ENCODE assay signal across 21 cellular contexts in genomic region chr16:66563574-66564334, GRCh38. TPM values are rescaled to one million over a fixed set of nuclear protein-coding genes. Genes with fewer than 3 reads are reported as not detected.
A peak's percentile ranks its signal among the peaks of the same experiment; 100 is the strongest.
DNase-seq lines count a peak whose midpoint lies in the region; ATAC-seq and TF ChIP-seq lines count a peak whose summit lies in the region.
"Had no signal": no experiment of that assay in that cellular context is flagged by ENCODE, and none has a peak within 500 bp of the region (broad histone marks: within the 10 kb centered on the region; RNA-seq: fewer than 3 reads in every experiment).

No MANE protein-coding gene starts in this region.

- H3K27me3 Mint-ChIP-seq in activated T-cell treated with anti-CD3 and anti-CD28 coated beads, Interleukin-2, amount 50 U/mL, for 72 hours (ENCODE audit: low read depth): no peaks in the 10 kb centered on the region
- no peaks in the 10 kb centered on the region for H3K27me3 Mint-ChIP-seq in activated T-helper 17 cell treated with anti-CD3 and anti-CD28 coated beads, Interleukin-2, amount 50 U/mL, for 72 hours
- H3K27me3 Mint-ChIP-seq: activated naive CD4-positive, alpha-beta T cell treated with anti-CD3 and anti-CD28 coated beads, Interleukin-2, amount 10 ng/mL, durations not matched to agents 7 days and 5 days had no signal

- peaks cover 74% of the 10 kb centered on the region for H3K4me1 Mint-ChIP-seq in activated T-cell treated with anti-CD3 and anti-CD28 coated beads, Interleukin-2, amount 50 U/mL, for 72 hours (ENCODE audit: low read depth)
- H3K4me1 Mint-ChIP-seq in activated T-helper 17 cell treated with anti-CD3 and anti-CD28 coated beads, Interleukin-2, amount 50 U/mL, for 72 hours: peaks cover 45% of the 10 kb centered on the region
- H3K4me1 Mint-ChIP-seq in stimulated activated effector memory CD8-positive, alpha-beta T cell treated with anti-CD3 and anti-CD28 coated beads, Interleukin-12 subunit alpha, Interleukin-12 subunit beta, amount 100 ng/mL, for 72 hours: peaks cover 61% of the 10 kb centered on the region

- H3K4me3 ChIP-seq in lower leg skin (ENCODE audit: low read depth, poor library complexity, severe bottlenecking): no peak overlapping the region
- H3K4me3 ChIP-seq: spleen, thoracic aorta had no signal

- H3K27ac Mint-ChIP-seq in activated T-cell treated with anti-CD3 and anti-CD28 coated beads, Interleukin-2, amount 50 U/mL, for 72 hours: peak overlapping the region; percentile 85
- peak overlapping the region; percentile 12 for H3K27ac Mint-ChIP-seq in activated T-helper 17 cell treated with anti-CD3 and anti-CD28 coated beads, Interleukin-2, amount 50 U/mL, for 72 hours
- H3K27ac Mint-ChIP-seq in stimulated activated effector memory CD8-positive, alpha-beta T cell treated with anti-CD3 and anti-CD28 coated beads, Interleukin-12 subunit alpha, Interleukin-12 subunit beta, amount 100 ng/mL, for 72 hours: peak overlapping the region; percentile 61
- H3K27ac Mint-ChIP-seq: activated naive CD4-positive, alpha-beta T cell treated with anti-CD3 and anti-CD28 coated beads, Interleukin-2, amount 10 ng/mL, durations not matched to agents 7 days and 5 days had no signal

- DNase-seq in activated T-cell treated with anti-CD3 and anti-CD28 coated beads, Interleukin-2, amount 50 U/mL, for 72 hours: peak in 1 of 2 donors; percentile 41
- DNase-seq in activated T-cell treated with anti-CD3 and anti-CD28 coated beads, Interleukin-2, amount 50 U/mL, for 48 hours: no peak
- no peak for DNase-seq in stimulated activated effector memory CD8-positive, alpha-beta T cell treated with anti-CD3 and anti-CD28 coated beads, Interleukin-12 subunit alpha, Interleukin-12 subunit beta, amount 100 ng/mL, for 72 hours (ENCODE audit: low spot score in 2 of 2)
- DNase-seq in lower leg skin (ENCODE audit: low spot score in 2 of 2): no peak
- DNase-seq in GDM1 (lab: John Stamatoyannopoulos, UW): no peak
- no peak for DNase-seq in NCI-H1417 (lab: John Stamatoyannopoulos, UW)
- DNase-seq: activated naive CD4-positive, alpha-beta T cell treated with anti-CD3 and anti-CD28 coated beads, Interleukin-2, amount 10 ng/mL, durations not matched to agents 7 days and 5 days; brain microvascular endothelial cell; cortex of kidney; DMS79; head of caudate nucleus; Karpas-422; left ventricle myocardium superior; NCI-H1092; NCI-H2081; NCI-H446 treated with DMSO at 0.1 percent for 48 hours; spleen had no signal

- TF ChIP-seq POLR2A in lower leg skin (IDR thresholded peaks at IDR 0.05): no peak

- no peak for TF ChIP-seq CTCF in lower leg skin (IDR thresholded peaks at IDR 0.05)

- H3K4me3 Mint-ChIP-seq in activated T-cell treated with anti-CD3 and anti-CD28 coated beads, Interleukin-2, amount 50 U/mL, for 72 hours: peak overlapping the region; percentile 36 to 50
- H3K4me3 Mint-ChIP-seq in activated T-helper 17 cell treated with anti-CD3 and anti-CD28 coated beads, Interleukin-2, amount 50 U/mL, for 72 hours: peak overlapping the region; percentile 24
- no peak overlapping the region for H3K4me3 Mint-ChIP-seq in stimulated activated effector memory CD8-positive, alpha-beta T cell treated with anti-CD3 and anti-CD28 coated beads, Interleukin-12 subunit alpha, Interleukin-12 subunit beta, amount 100 ng/mL, for 72 hours
- H3K4me3 Mint-ChIP-seq: activated naive CD4-positive, alpha-beta T cell treated with anti-CD3 and anti-CD28 coated beads, Interleukin-2, amount 10 ng/mL, durations not matched to agents 7 days and 5 days had no signal

- 91% methylated on average over 2 of the region's 2 CpGs for WGBS in lower leg skin, 2 donors

- peaks cover 15 to 31% of the 10 kb centered on the region in 2 donors for H3K36me3 Mint-ChIP-seq in activated T-cell treated with anti-CD3 and anti-CD28 coated beads, Interleukin-2, amount 50 U/mL, for 72 hours (ENCODE audit: insufficient read depth in 2 of 2)
- peaks cover 93% of the 10 kb centered on the region for H3K36me3 Mint-ChIP-seq in activated T-helper 17 cell treated with anti-CD3 and anti-CD28 coated beads, Interleukin-2, amount 50 U/mL, for 72 hours (ENCODE audit: low read depth)
- H3K36me3 Mint-ChIP-seq in stimulated activated effector memory CD8-positive, alpha-beta T cell treated with anti-CD3 and anti-CD28 coated beads, Interleukin-12 subunit alpha, Interleukin-12 subunit beta, amount 100 ng/mL, for 72 hours: peaks cover 99% of the 10 kb centered on the region

- no peaks in the 10 kb centered on the region for H3K9me3 Mint-ChIP-seq in activated T-cell treated with anti-CD3 and anti-CD28 coated beads, Interleukin-2, amount 50 U/mL, for 72 hours
- no peaks in the 10 kb centered on the region for H3K9me3 Mint-ChIP-seq in activated T-helper 17 cell treated with anti-CD3 and anti-CD28 coated beads, Interleukin-2, amount 50 U/mL, for 72 hours
- no peaks in the 10 kb centered on the region for H3K9me3 Mint-ChIP-seq in stimulated activated effector memory CD8-positive, alpha-beta T cell treated with anti-CD3 and anti-CD28 coated beads, Interleukin-12 subunit alpha, Interleukin-12 subunit beta, amount 100 ng/mL, for 72 hours
- H3K9me3 Mint-ChIP-seq: activated naive CD4-positive, alpha-beta T cell treated with anti-CD3 and anti-CD28 coated beads, Interleukin-2, amount 10 ng/mL, durations not matched to agents 7 days and 5 days had no signal

- intact Hi-C loops in lower leg skin (cut with DNase I; ENCODE audit: low total_unique reads): no loop called here

- peak; percentile 94 to 95 for ATAC-seq in activated T-cell treated with anti-CD3 and anti-CD28 coated beads, Interleukin-2, amount 50 U/mL, for 72 hours (replicated peaks in 1 of 2)
- peak; percentile 67 for ATAC-seq in HG02870 (IDR thresholded peaks at IDR 0.05; ENCODE audit: unreplicated experiment)
- peak; percentile 93 for ATAC-seq in activated T-helper 17 cell treated with anti-CD3 and anti-CD28 coated beads, Interleukin-2, amount 50 U/mL, for 72 hours (replicated peaks)
- ATAC-seq in stimulated activated effector memory CD8-positive, alpha-beta T cell treated with anti-CD3 and anti-CD28 coated beads, Interleukin-12 subunit alpha, Interleukin-12 subunit beta, amount 100 ng/mL, for 72 hours: peak; percentile 98
- ATAC-seq: left ventricle myocardium superior had no signal

RNA-seq across cellular contexts. Expression of gene CMTM1, which starts 2.5 kb away (rescaled TPM):
- 10 to 100 TPM; 10.1 to 14.4 TPM for total RNA-seq in activated T-cell treated with anti-CD3 and anti-CD28 coated beads, Interleukin-2, amount 50 U/mL, for 72 hours
- total RNA-seq in activated T-helper 17 cell treated with anti-CD3 and anti-CD28 coated beads, Interleukin-2, amount 50 U/mL, for 72 hours: 10 to 100 TPM; 15.8 to 15.9 TPM
- 1 to 10 TPM in 2 of 4 donors, under 1 TPM in 1, not detected in 1; 0.39 to 2.1 (median 1.9) TPM for total RNA-seq in lower leg skin

RNA-seq across cellular contexts. Expression of gene CKLF, which starts 11.4 kb away (rescaled TPM):
- 100 to 1,000 TPM; 163 to 172 TPM for total RNA-seq in activated T-cell treated with anti-CD3 and anti-CD28 coated beads, Interleukin-2, amount 50 U/mL, for 72 hours
- 100 to 1,000 TPM; 117 to 155 TPM for total RNA-seq in activated T-helper 17 cell treated with anti-CD3 and anti-CD28 coated beads, Interleukin-2, amount 50 U/mL, for 72 hours
- 10 to 100 TPM; 10.2 to 24.8 (median 17.5) TPM for total RNA-seq in lower leg skin

RNA-seq across cellular contexts. Expression of gene TK2, which starts 13.8 kb away (rescaled TPM):
- 10 to 100 TPM; 16.4 to 16.6 TPM for total RNA-seq in activated T-cell treated with anti-CD3 and anti-CD28 coated beads, Interleukin-2, amount 50 U/mL, for 72 hours
- total RNA-seq in activated T-helper 17 cell treated with anti-CD3 and anti-CD28 coated beads, Interleukin-2, amount 50 U/mL, for 72 hours: 1 to 10 TPM; 5.7 to 6.6 TPM
- 10 to 100 TPM; 15.3 to 28.3 (median 22.6) TPM for total RNA-seq in lower leg skin

RNA-seq across cellular contexts. Expression of gene CMTM2, which starts 15.5 kb away (rescaled TPM):
- 1 to 10 TPM in 1 of 2 donors, under 1 TPM in 1; 0.31 to 1.2 TPM for total RNA-seq in activated T-cell treated with anti-CD3 and anti-CD28 coated beads, Interleukin-2, amount 50 U/mL, for 72 hours
- total RNA-seq in activated T-helper 17 cell treated with anti-CD3 and anti-CD28 coated beads, Interleukin-2, amount 50 U/mL, for 72 hours: 1 to 10 TPM in 1 of 2 donors, under 1 TPM in 1; 0.78 to 1.3 TPM
- total RNA-seq in lower leg skin: under 1 TPM in 1 of 4 donors, not detected in 3; 0.26 TPM
- total RNA-seq: HT1080, left ventricle myocardium superior had no signal

RNA-seq across cellular contexts. Expression of gene CMTM3, which starts 40.8 kb away (rescaled TPM):
- 10 to 100 TPM; 82.4 to 90.6 TPM for total RNA-seq in activated T-cell treated with anti-CD3 and anti-CD28 coated beads, Interleukin-2, amount 50 U/mL, for 72 hours
- total RNA-seq in activated T-helper 17 cell treated with anti-CD3 and anti-CD28 coated beads, Interleukin-2, amount 50 U/mL, for 72 hours: 10 to 100 TPM; 46.7 to 64.1 TPM
- 10 to 100 TPM in 2 of 4 donors, 1 to 10 TPM in 2; 7.9 to 15.9 (median 10.0) TPM for total RNA-seq in lower leg skin

Comparison
In these comparisons a context has a peak if more than half of its experiments do, and no peak if none do; other contexts are left out.
1. H3K27ac Mint-ChIP-seq: peak in every context shown above with its lines; median percentile 85 in activated T-cell treated with anti-CD3 and anti-CD28 coated beads, Interleukin-2, amount 50 U/mL, for 72 hours; 61 in stimulated activated effector memory CD8-positive, alpha-beta T cell treated with anti-CD3 and anti-CD28 coated beads, Interleukin-12 subunit alpha, Interleukin-12 subunit beta, amount 100 ng/mL, for 72 hours; 12 in activated T-helper 17 cell treated with anti-CD3 and anti-CD28 coated beads, Interleukin-2, amount 50 U/mL, for 72 hours.
2. RNA of gene CKLF, which starts 11.4 kb away (total RNA-seq): 163 to 172 TPM in activated T-cell treated with anti-CD3 and anti-CD28 coated beads, Interleukin-2, amount 50 U/mL, for 72 hours and 117 to 155 TPM in activated T-helper 17 cell treated with anti-CD3 and anti-CD28 coated beads, Interleukin-2, amount 50 U/mL, for 72 hours; 10.2 to 24.8 TPM in lower leg skin; every median in the first group is over 4 times any median in the second.
3. Peak in every context shown above with its lines, with median percentiles within 50 percentile points of each other: ATAC-seq.